8 cellular contexts compared by ENCODE assay signal in the genomic region with DNA sequence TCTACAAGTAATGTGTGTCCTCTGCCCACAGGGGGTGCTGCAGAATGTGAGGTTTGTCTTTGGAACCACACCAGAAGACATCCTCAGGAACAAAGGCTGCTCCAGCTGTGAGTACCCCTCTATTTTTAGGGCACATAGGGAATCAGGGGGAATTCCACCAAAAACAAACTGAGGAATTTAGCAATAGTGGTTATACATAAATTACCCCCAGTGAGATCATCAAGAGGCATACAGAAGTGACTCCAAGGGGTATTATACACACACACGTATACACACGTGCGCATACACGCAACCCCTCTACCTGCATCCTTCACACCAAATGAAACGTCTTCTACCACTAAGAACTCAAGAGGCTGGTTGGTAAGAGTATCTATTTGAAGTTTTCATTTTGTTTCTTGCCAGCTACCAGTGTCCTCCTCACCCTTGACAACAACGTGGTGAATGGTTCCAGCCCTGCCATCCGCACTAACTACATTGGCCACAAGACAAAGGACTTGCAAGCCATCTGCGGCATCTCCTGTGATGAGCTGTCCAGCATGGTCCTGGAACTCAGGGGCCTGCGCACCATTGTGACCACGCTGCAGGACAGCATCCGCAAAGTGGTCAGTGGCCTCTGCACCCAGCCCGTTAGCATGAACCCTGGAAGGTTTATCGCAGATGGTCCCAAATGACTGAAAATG. TPM values are rescaled to one million over a fixed set of nuclear protein-coding genes. Genes with fewer than 3 reads are reported as not detected.
DNase-seq lines count a peak whose midpoint lies in the region; ATAC-seq, FAIRE-seq and TF ChIP-seq lines count a peak whose summit lies in the region.

No MANE protein-coding gene starts in this region.

- no peak overlapping the region for H2AFZ ChIP-seq in GM12878 (ENCODE audit: control insufficient read depth, low read depth, low read length)

- POLR2A ChIA-PET in AG04450 (lab: Yijun Ruan, JAX): interaction anchor here (0.5 to 1.7 kb wide), 11 partner anchors 12 to 450 kb away, joined by 3 to 7 read pairs (median 4); no protein-coding TSS in a partner anchor
- POLR2A ChIA-PET in GM12878 (lab: Charles Lee): no interaction called here

- TF ChIP-seq POLR2A in GM12878 (IDR thresholded peaks at IDR 0.05; ENCODE audit: low read depth, low read length): no peak

- intact Hi-C loops in GM12878 (cut with micrococcal nuclease; ENCODE audit: unreplicated experiment): loop anchor here (1.0 to 5.0 kb wide), 3 partner anchors 104 to 871 kb away; no protein-coding TSS in a partner anchor

- no peak for FAIRE-seq in GM12878 (lab: Jason Lieb, UNC)

- DNase-seq in AG04450 (ENCODE audit: low read depth, low spot score): no peak
- peak; percentile 25 for DNase-seq in HFF-Myc (ENCODE audit: extremely low read depth, low read depth)
- no peak for DNase-seq in GM12878 (ENCODE audit: low read depth, low spot score)
- DNase-seq in NK-92 (lab: John Stamatoyannopoulos, UW; ENCODE audit: unreplicated experiment): no peak
- no peak for DNase-seq in SW480 (ENCODE audit: low spot score)
- DNase-seq in NCI-H2227 treated with DMSO at 0.1 percent for 48 hours (lab: John Stamatoyannopoulos, UW): no peak

- TF ChIP-seq CTCF in AG04450 (IDR thresholded peaks at IDR 0.05; ENCODE audit: low read depth, low read length): peak; percentile 58
- peak; percentile 39 for TF ChIP-seq CTCF in HFF-Myc (IDR thresholded peaks at IDR 0.05; ENCODE audit: low read depth, low read length, missing control alignments)
- TF ChIP-seq CTCF in GM12878 (IDR thresholded peaks at IDR 0.05 in 2 of 3, conservative IDR thresholded peaks at IDR 0.05 in 1 of 3; ENCODE audit: control insufficient read depth in 2 of 3, extremely low read depth in 1 of 3, insufficient read depth in 1 of 3, low read depth in 3 of 3, low read length in 3 of 3): peak; percentile 32 to 42 (median 33); a peak in 3 of 6 replicates

- H3K4me2 ChIP-seq in GM12878 (ENCODE audit: control insufficient read depth, insufficient read depth): no peak overlapping the region

- H3K27me3 ChIP-seq in AG04450 (ENCODE audit: control insufficient read depth, insufficient read depth, low read length) (no peaks in the 10 kb centered on the region), GM12878 (replicated peaks in 1 of 2; ENCODE audit: control insufficient read depth in 2 of 2, insufficient read depth in 2 of 2, low read length in 1 of 2) (peaks cover 4 to 5% of the 10 kb centered on the region in 2 experiments), mucosa of rectum (ENCODE audit: control insufficient read depth in 2 of 2, insufficient read depth in 2 of 2, low read length in 2 of 2) (no peaks in the 10 kb centered on the region)

- no peaks in the 10 kb centered on the region for H3K79me2 ChIP-seq in GM12878 (ENCODE audit: control insufficient read depth, insufficient read depth, low read length)

- BruUV-seq in GM12878 (replicated peaks; lab: Mats Ljungman, UMichigan): no TSS peak

- no peaks in the 10 kb centered on the region for H4K20me1 ChIP-seq in GM12878 (ENCODE audit: control insufficient read depth, insufficient read depth)

- no peaks in the 10 kb centered on the region for H3K36me3 ChIP-seq in GM12878 (ENCODE audit: control insufficient read depth in 2 of 2, insufficient read depth in 2 of 2, low read length in 1 of 2)
- H3K36me3 ChIP-seq in mucosa of rectum (ENCODE audit: control insufficient read depth in 2 of 2, insufficient read depth in 2 of 2, low read length in 2 of 2): peaks cover 64 to 65% of the 10 kb centered on the region in 2 donors

- H3K9ac ChIP-seq in GM12878 (ENCODE audit: control insufficient read depth, insufficient read depth, low read length) (no peak overlapping the region), mucosa of rectum (ENCODE audit: low read depth in 1 of 2, low read length in 2 of 2) (peak overlapping the region in 1 of 2 donors; percentile 21)

- WGBS in GM12878 (ENCODE audit: insufficient coverage, insufficient replicate concordance, low lambda C conversion rate, missing lambda C conversion rate): 59% methylated on average over 13 of the region's 13 CpGs

- H3K4me3 ChIP-seq in AG04450 (ENCODE audit: low read depth, low read length) (peak overlapping the region; percentile 99), HFF-Myc (replicated peaks; ENCODE audit: low read depth, low read length) (peak overlapping the region; percentile 81), GM12878 (no peak overlapping the region), mucosa of rectum (ENCODE audit: low read length in 2 of 2) (peak overlapping the region; percentile 89 to 92)

- in situ Hi-C loops in GM12878 (cut with MboI): loop anchor here (5.0 to 25.0 kb wide), 3 partner anchors 456 to 876 kb away; no protein-coding TSS in a partner anchor

- RAD21 ChIA-PET in GM12878 (lab: Charles Lee; ENCODE audit: unreplicated experiment): interaction anchor here (0.6 to 1.4 kb wide), 4 partner anchors 102 to 424 kb away, joined by 3 to 8 read pairs (median 4); no protein-coding TSS in a partner anchor

- no peaks in the 10 kb centered on the region for H3K4me1 ChIP-seq in GM12878 (ENCODE audit: control insufficient read depth, insufficient read depth, low read length)
- peaks cover 44 to 60% of the 10 kb centered on the region in 2 donors for H3K4me1 ChIP-seq in mucosa of rectum (ENCODE audit: control insufficient read depth in 2 of 2, insufficient read depth in 2 of 2, low read length in 2 of 2)

- CTCF ChIA-PET in AG04450 (lab: Charles Lee): interaction anchor here (0.7 to 2.9 kb wide), 5 partner anchors 10 to 876 kb away, joined by 3 to 14 read pairs (median 5); no protein-coding TSS in a partner anchor
- CTCF ChIA-PET in GM12878 (lab: Yijun Ruan, JAX): interaction anchor here (0.9 to 8.5 kb wide), 11 partner anchors 15 to 269 kb away, joined by 3 to 68 read pairs (median 3); no protein-coding TSS in a partner anchor

- peak overlapping the region; percentile 41 for H3K27ac ChIP-seq in AG04450 (ENCODE audit: low read depth, low read length)
- H3K27ac ChIP-seq in GM12878 (ENCODE audit: control insufficient read depth, insufficient read depth): no peak overlapping the region
- H3K27ac ChIP-seq in mucosa of rectum (ENCODE audit: low read depth in 2 of 2, low read length in 2 of 2): peak overlapping the region; percentile 0 to 7

- TF ChIP-seq EP300 in GM12878 (IDR thresholded peaks at IDR 0.05; ENCODE audit: borderline replicate concordance in 1 of 2, control insufficient read depth in 1 of 2, low read depth in 2 of 2, low read length in 2 of 2): no peak

- H3K9me3 ChIP-seq in AG04450 (ENCODE audit: control insufficient read depth, insufficient read depth, low read length) (no peaks in the 10 kb centered on the region), GM12878 (replicated peaks; ENCODE audit: control insufficient read depth, insufficient read depth, low read length) (no peaks in the 10 kb centered on the region; the same call in 2 of the 3 replicates), mucosa of rectum (ENCODE audit: control insufficient read depth in 2 of 2, low read length in 2 of 2) (no peaks in the 10 kb centered on the region)

- SMC1A ChIA-PET in GM12878 (lab: Charles Lee; ENCODE audit: uncharacterized antibody, unreplicated experiment): interaction anchor here (0.8 to 3.5 kb wide), 2 partner anchors 39 to 174 kb away, joined by 3 to 34 read pairs; no protein-coding TSS in a partner anchor

- TF ChIP-seq RAD21 in GM12878 (IDR thresholded peaks at IDR 0.05; ENCODE audit: insufficient read depth, low read depth, low read length): peak; percentile 43

- ATAC-seq in GM12878 (no peak), GM21447 (IDR thresholded peaks at IDR 0.05; ENCODE audit: unreplicated experiment) (no peak)

TF ChIP-seq in GM12878, 131 proteins besides CTCF, POLR2A, EP300 and RAD21 (continues in another document):
- no peak for TF ChIP-seq NFXL1 (IDR thresholded peaks at IDR 0.05; ENCODE audit: borderline replicate concordance)
- TF ChIP-seq, protein P1, sequence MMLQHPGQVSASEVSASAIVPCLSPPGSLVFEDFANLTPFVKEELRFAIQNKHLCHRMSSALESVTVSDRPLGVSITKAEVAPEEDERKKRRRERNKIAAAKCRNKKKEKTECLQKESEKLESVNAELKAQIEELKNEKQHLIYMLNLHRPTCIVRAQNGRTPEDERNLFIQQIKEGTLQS (IDR thresholded peaks at IDR 0.05; ENCODE audit: borderline replicate concordance, extremely low read depth, low read depth, low read length): no peak
- TF ChIP-seq RFX5 (IDR thresholded peaks at IDR 0.05; ENCODE audit: low read depth, low read length): no peak
- no peak for TF ChIP-seq ZBED1 (IDR thresholded peaks at IDR 0.05; ENCODE audit: borderline replicate concordance)

RNA-seq across cellular contexts. Expression of a gene that starts 2.8 kb away (rescaled TPM):
- polyA plus RNA-seq in AG04450 (2011; rRNA removed) (686 and 1,024 TPM in 2 replicates), GM12878 (2011; rRNA removed) (0.08 and 0.09 TPM in 2 replicates), GM12878 (2014; fragmentation: Illumina TruSeq; extraction: Trizol) (not detected in 2 replicates), GM12878 (2014; fragmentation: Nextera tagmentation; extraction: Ambion mirVana) (under 1 TPM; under 0.01 to 0.02 TPM), GM12878 (2014; rRNA removed) (0.03 TPM in 1 of 2 replicates, not detected in the other), GM12878 (2016; fragmentation: Nextera tagmentation; extraction: Ambion mirVana) (under 1 TPM; 0.55 to 0.64 TPM)
- 4,780 and 6,626 TPM in 2 replicates for polyA minus RNA-seq in AG04450 (2011; rRNA and poly(A)+ RNA removed)
- total RNA-seq in GM12878 (2013; cell fraction: nucleolus; rRNA removed): 0.06 TPM in 1 of 2 replicates, not detected in the other
- total RNA-seq in GM12878 (2014; rRNA removed) (0.23 TPM in 1 of 2 replicates, not detected in the other), GM12878 (2014; rRNA removed; fragmentation: Illumina TruSeq; extraction: Trizol) (not detected in 2 replicates), GM12878 (2021) (1.5 and 1.6 TPM in 2 replicates)
- not detected for polyA plus RNA-seq in GM12878 (2011; ENCODE audit: low read depth)
- 0.20 and 0.30 TPM in 2 replicates for polyA plus RNA-seq in GM12878 (2011; cell fraction: cytosol; rRNA removed)
- polyA plus RNA-seq in GM12878 (2011; cell fraction: nucleus; rRNA removed): 0.16 and 0.19 TPM in 2 replicates
- 0.05 and 0.06 TPM in 2 replicates for polyA plus RNA-seq in GM12878 (2012)
- 0.73 and 0.77 TPM in 2 replicates for polyA minus RNA-seq in GM12878 (2011; rRNA and poly(A)+ RNA removed)
- 1.2 and 1.5 TPM in 2 replicates for polyA minus RNA-seq in GM12878 (2011; cell fraction: cytosol; rRNA and poly(A)+ RNA removed)
- polyA minus RNA-seq in GM12878 (2011; cell fraction: nucleus; rRNA and poly(A)+ RNA removed): 0.73 and 1.7 TPM in 2 replicates

Comparison
In these comparisons a context has a peak if more than half of its experiments do, and no peak if none do; other contexts are left out.
1. RNA of a gene that starts 2.8 kb away (polyA plus RNA-seq): 686 to 1,024 TPM in AG04450; under 0.01 to 0.64 TPM in GM12878; every median in the first group is over 100 times any median in the second.
2. Peak in every context shown above with its lines, with median percentiles within 50 percentile points of each other: CTCF ChIP-seq.